10 cellular contexts compared by ENCODE assay signal in genomic region chr1:8903410-8903809, GRCh38. TPM values are rescaled to one million over a fixed set of nuclear protein-coding genes. Genes with fewer than 3 reads are reported as not detected.
DNase-seq lines count a peak whose midpoint lies in the region; ATAC-seq, FAIRE-seq and TF ChIP-seq lines count a peak whose summit lies in the region.
"Had no signal": no experiment of that assay in that cellular context is flagged by ENCODE, and none has a peak within 500 bp of the region (broad histone marks: within the 10 kb centered on the region; RNA-seq: fewer than 3 reads in every experiment).

No MANE protein-coding gene starts in this region.

- no peaks in the 10 kb centered on the region for H3K27me3 ChIP-seq in HCT116 (ENCODE audit: insufficient read depth, low read length)

- H3K27me3 Mint-ChIP-seq in osteocyte (ENCODE audit: unreplicated experiment), result no peaks in the 10 kb centered on the region
- H3K27me3 Mint-ChIP-seq: activated B cell treated with CpG ODN at 0.5 μM for 24 hours had no signal

- CTCF ChIA-PET in HCT116 (lab: Charles Lee), result no interaction called here

- POLR2A ChIA-PET in HCT116 (lab: Charles Lee), result interaction anchor here (0.9 to 3.3 kb wide), 3 partner anchors 23 to 29 kb away, joined by 3 to 10 read pairs (median 3); partner anchors contain the start of gene ENO1

- no peaks in the 10 kb centered on the region for H4K20me1 ChIP-seq in HCT116 (ENCODE audit: insufficient read depth)

- H3K36me3 Mint-ChIP-seq in osteocyte (ENCODE audit: unreplicated experiment), result no peaks in the 10 kb centered on the region

- no peaks in the 10 kb centered on the region for H3K9me3 Mint-ChIP-seq in osteocyte (ENCODE audit: unreplicated experiment)

- DNase-seq in HCT116 (ENCODE audit: low read depth, low spot score) (no peak), RCC 7860 (ENCODE audit: low spot score) (peak; percentile 27), coronary artery (ENCODE audit: low spot score) (no peak), osteocyte (ENCODE audit: extremely low spot score, unreplicated experiment) (no peak), COLO668 (lab: John Stamatoyannopoulos, UW; ENCODE audit: unreplicated experiment) (no peak), mucosa of gallbladder (ENCODE audit: low spot score) (no peak)
- DNase-seq: activated B cell treated with CpG ODN at 0.5 μM for 24 hours; stimulated activated naive CD4-positive, alpha-beta T cell treated with Interleukin-2 at 50 U/mL for 16 hours had no signal

- H3K4me2 ChIP-seq in HCT116 (ENCODE audit: low read length), result peak overlapping the region; percentile 54

- peak overlapping the region in 1 of 2 experiments; percentile 3; a peak in 1 of 4 replicates for H3K4me3 ChIP-seq in HCT116 (replicated peaks in 1 of 2; ENCODE audit: low read depth in 1 of 2, low read length in 2 of 2)
- H3K4me3 ChIP-seq in coronary artery, result no peak overlapping the region

- no peaks in the 10 kb centered on the region for H3K9me2 ChIP-seq in HCT116 (ENCODE audit: insufficient read depth)

- no peaks in the 10 kb centered on the region for H3K9me3 ChIP-seq in HCT116 (ENCODE audit: control insufficient read depth in 1 of 2, insufficient read depth in 1 of 2, low read depth in 1 of 2, low read length in 2 of 2)

- TF ChIP-seq RAD21 in HCT116 (IDR thresholded peaks at IDR 0.05; ENCODE audit: low read depth), result peak; percentile 63

- peaks cover 43% of the 10 kb centered on the region for H3K4me1 Mint-ChIP-seq in osteocyte (ENCODE audit: unreplicated experiment)

- 0 out of 2 replicates have a peak overlapping the region, but pooled peaks have one; percentile 28 for H3K9ac ChIP-seq in HCT116 (ENCODE audit: low read length)

- peak overlapping the region; percentile 74 for H3K27ac Mint-ChIP-seq in osteocyte (ENCODE audit: unreplicated experiment)
- H3K27ac Mint-ChIP-seq: activated B cell treated with CpG ODN at 0.5 μM for 24 hours had no signal

- H3K36me3 ChIP-seq in HCT116 (ENCODE audit: control insufficient read depth in 1 of 2, insufficient read depth in 2 of 2, low read length in 2 of 2), result no peaks in the 10 kb centered on the region

- H2AFZ ChIP-seq in HCT116 (ENCODE audit: low read depth, low read length, poor library complexity, severe bottlenecking), result peak overlapping the region; percentile 24

- H3K4me3 Mint-ChIP-seq in osteocyte (ENCODE audit: unreplicated experiment), result no peak overlapping the region
- H3K4me3 Mint-ChIP-seq: activated B cell treated with CpG ODN at 0.5 μM for 24 hours had no signal

- TF ChIP-seq CTCF in HCT116 (IDR thresholded peaks at IDR 0.05 in 2 of 3, conservative IDR thresholded peaks at IDR 0.05 in 1 of 3; ENCODE audit: borderline replicate concordance in 1 of 3, insufficient read depth in 1 of 3, low read depth in 2 of 3, low read length in 2 of 3) (no peak), coronary artery (IDR thresholded peaks at IDR 0.05) (no peak), osteocyte (IDR thresholded peaks at IDR 0.05) (no peak)

- RAD21 ChIA-PET in HCT116 (lab: Charles Lee; ENCODE audit: low non-redundant PET in 1 of 2, low total read pairs in 2 of 2, uncharacterized antibody in 2 of 2, unreplicated experiment in 2 of 2), result no interaction called here

- no peaks in the 10 kb centered on the region for H3K79me2 ChIP-seq in HCT116 (ENCODE audit: insufficient read depth, low read length)

- peaks cover 64 to 71% of the 10 kb centered on the region in 2 experiments for H3K4me1 ChIP-seq in HCT116 (ENCODE audit: control insufficient read depth in 1 of 2, insufficient read depth in 2 of 2, low read length in 2 of 2)

- peak; percentile 23 for ATAC-seq in HCT116
- no peak for ATAC-seq in HG03342 (IDR thresholded peaks at IDR 0.05; ENCODE audit: unreplicated experiment)

- peak overlapping the region; percentile 60 for H3K27ac ChIP-seq in HCT116 (ENCODE audit: low read depth, low read length)
- peak overlapping the region; percentile 62 to 95 for H3K27ac ChIP-seq in coronary artery

- intact Hi-C loops in HCT116 (cut with micrococcal nuclease), result no loop called here

- no peak for FAIRE-seq in RCC 7860 (lab: Jason Lieb, UNC)
- FAIRE-seq: colon had no signal

- no peak for TF ChIP-seq POLR2A in HCT116 (IDR thresholded peaks at IDR 0.05; ENCODE audit: borderline replicate concordance, extremely low read depth, insufficient read depth, insufficient read length)

- BruUV-seq in HCT116 (replicated peaks; lab: Mats Ljungman, UMichigan), result no TSS peak

TF ChIP-seq in HCT116, 20 proteins besides CTCF, POLR2A, EP300 and RAD21:
- TF ChIP-seq MAX (IDR thresholded peaks at IDR 0.05) (no peak; the same call in 1 of the 2 replicates), FOSL1 (IDR thresholded peaks at IDR 0.05; ENCODE audit: low read depth) (peak; percentile 34; the same call in 1 of the 2 replicates), SRF (IDR thresholded peaks at IDR 0.05; ENCODE audit: low read depth) (no peak), ZFX (IDR thresholded peaks at IDR 0.05) (no peak), POLR2AphosphoS5 (IDR thresholded peaks at IDR 0.05; ENCODE audit: low read depth, low read length) (no peak), ATF3 (IDR thresholded peaks at IDR 0.05) (no peak), YY1 (IDR thresholded peaks at IDR 0.05; ENCODE audit: extremely low read depth, insufficient replicate concordance, low read depth, low read length) (no peak), ZBTB33 (IDR thresholded peaks at IDR 0.05; ENCODE audit: extremely low read depth, insufficient replicate concordance, low read length) (no peak), REST (IDR thresholded peaks at IDR 0.05; ENCODE audit: low read depth) (no peak), SP1 (IDR thresholded peaks at IDR 0.05; ENCODE audit: low read depth) (no peak), CEBPB (IDR thresholded peaks at IDR 0.05; ENCODE audit: low read depth) (no peak), EZH2 (IDR thresholded peaks at IDR 0.05) (no peak), JUND (IDR thresholded peaks at IDR 0.05) (peak; percentile 23; the same call in 1 of the 2 replicates), EZH2phosphoT487 (IDR thresholded peaks at IDR 0.05; ENCODE audit: borderline replicate concordance) (no peak), EGR1 (IDR thresholded peaks at IDR 0.05; ENCODE audit: low read depth) (peak; percentile 66), TCF7L2 (IDR thresholded peaks at IDR 0.05; ENCODE audit: borderline replicate concordance, extremely low read depth, insufficient read depth, insufficient read length) (no peak), ZNF274 (IDR thresholded peaks at IDR 0.05; ENCODE audit: low read depth, low read length) (no peak), CBX3 (IDR thresholded peaks at IDR 0.05; ENCODE audit: low read depth) (no peak), SIN3A (IDR thresholded peaks at IDR 0.05; ENCODE audit: low read depth) (no peak)

RNA-seq across cellular contexts. Expression of gene ENO1, which starts 24.9 kb away (rescaled TPM):
- total RNA-seq in HCT116 (2021; ENCODE audit: unreplicated experiment) (2,334 TPM), osteocyte (744 and 748 TPM in 2 replicates), mucosa of gallbladder (631 TPM)
- polyA plus RNA-seq in HCT116 (2012), result 4,054 and 4,544 TPM in 2 replicates

RNA-seq across cellular contexts. Expression of gene CA6, which starts 42.3 kb away (rescaled TPM):
- total RNA-seq in HCT116 (2021; ENCODE audit: unreplicated experiment) (not detected), osteocyte (not detected in 2 replicates), mucosa of gallbladder (not detected)
- not detected in 2 replicates for polyA plus RNA-seq in HCT116 (2012)
- total RNA-seq: activated B cell treated with CpG ODN at 0.5 μM for 24 hours had no signal
